In the genomic region with DNA sequence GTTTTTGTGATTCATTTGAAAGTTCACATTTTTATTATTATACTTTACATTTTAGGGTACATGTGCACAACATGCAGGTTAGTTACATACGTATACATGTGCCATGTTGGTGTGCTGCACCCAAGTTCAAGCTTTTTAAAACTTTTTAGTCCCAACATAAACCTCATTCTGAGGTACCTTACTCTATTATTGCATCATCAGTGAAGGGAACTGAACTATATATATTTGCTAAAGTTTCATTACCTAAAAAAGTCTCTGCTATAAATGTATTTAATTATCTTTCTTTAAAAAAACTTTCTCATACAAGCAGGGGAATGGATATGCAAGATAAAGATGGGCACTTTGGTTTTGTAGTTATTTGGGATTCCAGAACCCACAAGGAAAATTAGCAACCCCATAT, we compare ENCODE assay signal across 34 cellular contexts.
"Had no signal": no experiment of that assay in that cellular context is flagged by ENCODE, and none has a peak within 500 bp of the region (broad histone marks: within the 10 kb centered on the region; RNA-seq: fewer than 3 reads in every experiment).

No MANE protein-coding gene starts in this region.

- H3K4me3 ChIP-seq: adrenal gland, body of pancreas, breast epithelium had no signal

- H3K27ac ChIP-seq: adrenal gland, body of pancreas, brain microvascular endothelial cell, breast epithelium, VCaP had no signal

- DNase-seq: activated B cell treated with CpG ODN at 0.5 μM for 24 hours; activated CD4-positive, alpha-beta memory T cell treated with anti-CD3 and anti-CD28 coated beads for 36 hours; activated CD4-positive, alpha-beta T cell treated with anti-CD3 and anti-CD28 coated beads for 4 hours; activated CD4-positive, alpha-beta T cell treated with anti-CD3 and anti-CD28 coated beads, Interleukin-2, amount 10 ng/mL, durations not matched to agents 24 days and 14 days; activated CD4-positive, alpha-beta T cell treated with anti-CD3 and anti-CD28 coated beads, Interleukin-2, amount 50 U/mL, for 1 hour; activated CD4-positive, alpha-beta T cell treated with anti-CD3 and anti-CD28 coated beads, Interleukin-2, amount 50 U/mL, for 4 hours; activated CD4-positive, CD25-positive, alpha-beta regulatory T cell treated with anti-CD3 and anti-CD28 coated beads, Interleukin-2, amount 50 U/mL, for 72 hours; activated CD8-positive, alpha-beta memory T cell treated with anti-CD3 and anti-CD28 coated beads, Interleukin-2, amount 50 U/mL, for 4 hours; activated CD8-positive, alpha-beta T cell treated with anti-CD3 and anti-CD28 coated beads for 36 hours; activated effector memory CD4-positive, alpha-beta T cell treated with anti-CD3 and anti-CD28 coated beads, Interleukin-2, amount 50 U/mL, for 16 hours; activated gamma-delta T cell treated with Interleukin-2 at 50 U/mL for 16 hours; activated naive CD4-positive, alpha-beta T cell; activated naive CD4-positive, alpha-beta T cell treated with anti-CD3 and anti-CD28 coated beads for 36 hours; activated naive CD4-positive, alpha-beta T cell treated with anti-CD3 and anti-CD28 coated beads, Interleukin-2, amount 50 U/mL, for 16 hours; activated naive CD8-positive, alpha-beta T cell treated with anti-CD3 and anti-CD28 coated beads for 36 hours; activated T-cell treated with anti-CD3 and anti-CD28 coated beads for 4 hours; activated T-cell treated with anti-CD3 and anti-CD28 coated beads, Interleukin-2, amount 50 U/mL, for 1 hour; activated T-cell treated with anti-CD3 and anti-CD28 coated beads, Interleukin-2, amount 50 U/mL, for 4 hours; activated T-cell treated with anti-CD3 and anti-CD28 coated beads, Interleukin-2, amount 50 U/mL, for 72 hours; adrenal gland; amniotic stem cell; aorta; body of pancreas; brain microvascular endothelial cell; central memory CD4-positive, alpha-beta T cell; T-helper 2 cell; T-helper 9 cell had no signal

- H3K36me3 ChIP-seq: adrenal gland, brain microvascular endothelial cell, breast epithelium had no signal

- H3K27me3 ChIP-seq: adrenal gland, body of pancreas, brain microvascular endothelial cell, breast epithelium had no signal

- ATAC-seq: activated CD8-positive, alpha-beta T cell treated with anti-CD3 and anti-CD28 coated beads for 36 hours; activated naive CD4-positive, alpha-beta T cell treated with anti-CD3 and anti-CD28 coated beads, Interleukin-2, amount 50 U/mL, for 72 hours; activated T-cell treated with anti-CD3 and anti-CD28 coated beads, Interleukin-2, amount 50 U/mL, for 4 hours; activated T-cell treated with anti-CD3 and anti-CD28 coated beads, Interleukin-2, amount 50 U/mL, for 72 hours; activated T-helper 17 cell treated with anti-CD3 and anti-CD28 coated beads, Interleukin-2, amount 50 U/mL, for 72 hours; body of pancreas had no signal

- H3K4me1 ChIP-seq: adrenal gland, body of pancreas, breast epithelium had no signal

- FAIRE-seq: astrocyte, colon, TTC549 had no signal

- H3K9me3 ChIP-seq: adrenal gland, body of pancreas, breast epithelium had no signal
